In the genomic region with DNA sequence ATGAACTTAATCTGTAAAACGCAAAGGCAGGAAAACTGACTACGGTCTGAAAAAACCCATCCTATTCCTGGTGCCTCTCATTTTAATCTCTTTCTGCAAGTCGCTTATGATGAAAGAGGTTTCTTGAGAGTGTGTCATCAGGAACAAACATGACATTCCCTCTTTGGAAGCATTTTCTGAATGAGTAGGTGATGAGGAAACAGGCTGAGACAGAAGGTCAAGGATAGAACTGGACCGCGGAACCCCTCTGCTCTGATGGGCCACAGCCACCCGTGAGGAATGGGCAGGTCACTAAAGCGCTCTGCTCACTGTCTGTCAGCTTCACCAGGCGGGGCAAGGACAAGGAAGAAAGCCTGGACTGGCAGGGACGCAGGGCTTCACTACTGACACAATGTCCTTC, we compare ENCODE assay signal across 2 cellular contexts.
TF ChIP-seq lines count a peak whose summit lies in the region.

No MANE protein-coding gene starts in this region.

TF ChIP-seq in IMR-90, 13 proteins besides CTCF, POLR2A, EP300 and RAD21 (continued from another document):
- TF ChIP-seq, protein P1, sequence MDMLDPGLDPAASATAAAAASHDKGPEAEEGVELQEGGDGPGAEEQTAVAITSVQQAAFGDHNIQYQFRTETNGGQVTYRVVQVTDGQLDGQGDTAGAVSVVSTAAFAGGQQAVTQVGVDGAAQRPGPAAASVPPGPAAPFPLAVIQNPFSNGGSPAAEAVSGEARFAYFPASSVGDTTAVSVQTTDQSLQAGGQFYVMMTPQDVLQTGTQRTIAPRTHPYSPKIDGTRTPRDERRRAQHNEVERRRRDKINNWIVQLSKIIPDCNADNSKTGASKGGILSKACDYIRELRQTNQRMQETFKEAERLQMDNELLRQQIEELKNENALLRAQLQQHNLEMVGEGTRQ (IDR thresholded peaks at IDR 0.05; ENCODE audit: low read depth, low read length): no peak
- no peak for TF ChIP-seq ELK1 (IDR thresholded peaks at IDR 0.05; ENCODE audit: borderline replicate concordance, low read depth, low read length)
- TF ChIP-seq MAZ (IDR thresholded peaks at IDR 0.05; ENCODE audit: borderline replicate concordance, low read depth, low read length): no peak
- no peak for TF ChIP-seq RCOR1 (IDR thresholded peaks at IDR 0.05; ENCODE audit: insufficient replicate concordance, low read length)
- TF ChIP-seq RFX5 (IDR thresholded peaks at IDR 0.05; ENCODE audit: low read depth, low read length): no peak
- TF ChIP-seq SMC3 (IDR thresholded peaks at IDR 0.05; ENCODE audit: low read depth, low read length): no peak
- TF ChIP-seq CHD1 (IDR thresholded peaks at IDR 0.05; ENCODE audit: low read depth, low read length): no peak
- TF ChIP-seq CEBPB (IDR thresholded peaks at IDR 0.05; ENCODE audit: low read depth, low read length): no peak
- TF ChIP-seq BHLHE40 (IDR thresholded peaks at IDR 0.05; ENCODE audit: low read depth, low read length): no peak
- no peak for TF ChIP-seq MXI1 (IDR thresholded peaks at IDR 0.05; ENCODE audit: borderline replicate concordance, low read depth, low read length)

TF ChIP-seq in HEK293T, 16 proteins besides CTCF, POLR2A, EP300 and RAD21 (continued from another document):
- TF ChIP-seq, protein P2, sequence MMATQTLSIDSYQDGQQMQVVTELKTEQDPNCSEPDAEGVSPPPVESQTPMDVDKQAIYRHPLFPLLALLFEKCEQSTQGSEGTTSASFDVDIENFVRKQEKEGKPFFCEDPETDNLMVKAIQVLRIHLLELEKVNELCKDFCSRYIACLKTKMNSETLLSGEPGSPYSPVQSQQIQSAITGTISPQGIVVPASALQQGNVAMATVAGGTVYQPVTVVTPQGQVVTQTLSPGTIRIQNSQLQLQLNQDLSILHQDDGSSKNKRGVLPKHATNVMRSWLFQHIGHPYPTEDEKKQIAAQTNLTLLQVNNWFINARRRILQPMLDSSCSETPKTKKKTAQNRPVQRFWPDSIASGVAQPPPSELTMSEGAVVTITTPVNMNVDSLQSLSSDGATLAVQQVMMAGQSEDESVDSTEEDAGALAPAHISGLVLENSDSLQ (IDR thresholded peaks at IDR 0.05): no peak
- TF ChIP-seq HDGF (IDR thresholded peaks at IDR 0.05; ENCODE audit: borderline replicate concordance): no peak
- TF ChIP-seq CTBP1 (IDR thresholded peaks at IDR 0.05; ENCODE audit: borderline replicate concordance): no peak
- no peak for TF ChIP-seq FOXM1 (IDR thresholded peaks at IDR 0.05; ENCODE audit: borderline replicate concordance)
- no peak for TF ChIP-seq TARDBP (IDR thresholded peaks at IDR 0.05)
- TF ChIP-seq SP1 (IDR thresholded peaks at IDR 0.05): no peak
- TF ChIP-seq L3MBTL2 (conservative IDR thresholded peaks at IDR 0.05): no peak
- no peak for TF ChIP-seq FOXA1 (IDR thresholded peaks at IDR 0.05)
- TF ChIP-seq LEF1 (IDR thresholded peaks at IDR 0.05; ENCODE audit: borderline replicate concordance): no peak
